Comparison of ENCODE assay signal across 14 cellular contexts in genomic region chr6:36032245-36032644, GRCh38. TPM values are rescaled to one million over a fixed set of nuclear protein-coding genes. Genes with fewer than 3 reads are reported as not detected.
A peak's percentile ranks its signal among the peaks of the same experiment; 100 is the strongest.
DNase-seq lines count a peak whose midpoint lies in the region; ATAC-seq, FAIRE-seq and TF ChIP-seq lines count a peak whose summit lies in the region.
"Had no signal": no experiment of that assay in that cellular context is flagged by ENCODE, and none has a peak within 500 bp of the region (broad histone marks: within the 10 kb centered on the region; RNA-seq: fewer than 3 reads in every experiment).

No MANE protein-coding gene starts in this region.

- 92% methylated on average over 1 of the region's 1 CpG for WGBS in HepG2 (ENCODE audit: low lambda C conversion rate)
- WGBS in right lobe of liver (ENCODE audit: insufficient coverage, low coverage, low lambda C conversion rate, missing lambda C conversion rate): 47% methylated on average over 1 of the region's 1 CpG
- 91% methylated on average over 1 of the region's 1 CpG for WGBS in hepatocyte (ENCODE audit: low lambda C conversion rate, missing lambda C conversion rate)

- TF ChIP-seq RAD21 in HepG2 (CRISPR knock-in tag; IDR thresholded peaks at IDR 0.05): no peak

- in situ Hi-C loops in HepG2 (cut with HindIII; ENCODE audit: extremely low pct_ligation_motif_present, low pct_unique_long_range_greater_than_20kb): no loop called here

- TF ChIP-seq POLR2A in HepG2 (IDR thresholded peaks at IDR 0.05; ENCODE audit: insufficient read depth in 1 of 2, low read depth in 2 of 2, low read length in 2 of 2) (no peak), right lobe of liver (IDR thresholded peaks at IDR 0.05) (no peak)

- H3K4me3 ChIP-seq in HepG2 (replicated peaks in 1 of 3; ENCODE audit: insufficient read depth in 1 of 3, low read depth in 2 of 3, low read length in 3 of 3) (no peak overlapping the region), right lobe of liver (no peak overlapping the region), OCI-LY7 (ENCODE audit: low read depth, low read length, poor library complexity, severe bottlenecking) (no peak overlapping the region), hepatocyte (no peak overlapping the region)

- H3K9me2 ChIP-seq in OCI-LY7 (ENCODE audit: insufficient read depth, low read length) (no peaks in the 10 kb centered on the region), hepatocyte (replicated peaks; ENCODE audit: insufficient read depth) (no peaks in the 10 kb centered on the region)

- FAIRE-seq in HepG2 (lab: Jason Lieb, UNC): no peak

- BruUV-seq in HepG2 (replicated peaks; lab: Mats Ljungman, UMichigan): no TSS peak
- BruUV-seq in OCI-LY7 (replicated peaks; lab: Mats Ljungman, UMichigan): no TSS peak

- TF ChIP-seq CTCF in HepG2 (CRISPR knock-in tag; IDR thresholded peaks at IDR 0.05) (no peak), right lobe of liver (IDR thresholded peaks at IDR 0.05) (no peak), OCI-LY7 (conservative IDR thresholded peaks at IDR 0.05; ENCODE audit: low read length) (no peak), hepatocyte (IDR thresholded peaks at IDR 0.05; ENCODE audit: poor library complexity) (no peak)

- H2AFZ ChIP-seq in HepG2 (ENCODE audit: low read length) (no peak overlapping the region), OCI-LY7 (ENCODE audit: low read length) (no peak overlapping the region), hepatocyte (no peak overlapping the region)

- H3K4me1 ChIP-seq in HepG2 (ENCODE audit: insufficient read depth, low read length) (peaks cover 48% of the 10 kb centered on the region), right lobe of liver (peaks cover 0 to 57% (median 8%) of the 10 kb centered on the region in 4 donors), OCI-LY7 (ENCODE audit: insufficient read depth, low read length, poor library complexity, severe bottlenecking) (peaks cover 12% of the 10 kb centered on the region), hepatocyte (ENCODE audit: insufficient read depth) (peaks cover 14% of the 10 kb centered on the region)

- intact Hi-C loops in HepG2 (cut with micrococcal nuclease; ENCODE audit: unreplicated experiment) (no loop called here), right lobe of liver (cut with DNase I) (no loop called here), OCI-LY7 (cut with micrococcal nuclease; ENCODE audit: unreplicated experiment) (no loop called here)

- POLR2A ChIA-PET in HepG2 (lab: Yijun Ruan, JAX) (interaction anchor here (1.0 kb wide), 1 partner anchor 33 kb away, joined by 3 read pairs; no protein-coding TSS in a partner anchor), OCI-LY7 (lab: Charles Lee) (no interaction called here)

- H3K36me3 ChIP-seq in HepG2 (replicated peaks in 1 of 2; ENCODE audit: control insufficient read depth in 1 of 2, insufficient read depth in 2 of 2, low read length in 2 of 2) (peaks cover 0 to 2% of the 10 kb centered on the region in 2 experiments; a peak in 2 of 5 replicates), right lobe of liver (no peaks in the 10 kb centered on the region), OCI-LY7 (ENCODE audit: insufficient read depth, low read length) (peaks cover 15% of the 10 kb centered on the region), hepatocyte (replicated peaks; ENCODE audit: insufficient read depth, low read depth) (no peaks in the 10 kb centered on the region)

- H3K4me2 ChIP-seq in HepG2 (ENCODE audit: low read depth, low read length) (peak overlapping the region; percentile 37; the same call in 1 of the 2 replicates), OCI-LY7 (ENCODE audit: low read length) (0 out of 2 replicates have a peak overlapping the region, but pooled peaks have one; percentile 22), hepatocyte (peak overlapping the region; percentile 29)

- no peaks in the 10 kb centered on the region for H3K9me3 ChIP-seq in HepG2 (ENCODE audit: low read length)
- no peaks in the 10 kb centered on the region for H3K9me3 ChIP-seq in right lobe of liver
- H3K9me3 ChIP-seq in OCI-LY7 (ENCODE audit: low read length): no peaks in the 10 kb centered on the region; the same call in 1 of the 2 replicates
- H3K9me3 ChIP-seq in hepatocyte (ENCODE audit: low read depth): no peaks in the 10 kb centered on the region

- peak overlapping the region; percentile 9 for H3K27ac ChIP-seq in HepG2 (ENCODE audit: extremely low read length, insufficient read depth, low read length)
- H3K27ac ChIP-seq in right lobe of liver: no peak overlapping the region
- H3K27ac ChIP-seq in OCI-LY7 (ENCODE audit: low read depth, low read length, poor library complexity, severe bottlenecking): no peak overlapping the region
- no peak overlapping the region for H3K27ac ChIP-seq in hepatocyte

- H3K27me3 ChIP-seq in HepG2 (ENCODE audit: control insufficient read depth in 1 of 2, insufficient read depth in 2 of 2, low read length in 2 of 2) (no peaks in the 10 kb centered on the region; a peak in 1 of 5 replicates), right lobe of liver (no peaks in the 10 kb centered on the region), hepatocyte (no peaks in the 10 kb centered on the region)

- CTCF ChIA-PET in HepG2 (lab: Yijun Ruan, JAX; ENCODE audit: low intra/inter-chr PET ratio, low total read pairs) (no interaction called here), OCI-LY7 (lab: Charles Lee; ENCODE audit: unreplicated experiment) (no interaction called here)

- H4K20me1 ChIP-seq in HepG2 (ENCODE audit: insufficient read depth, low read length) (peaks cover 52% of the 10 kb centered on the region), OCI-LY7 (ENCODE audit: insufficient read depth, low read length) (peaks cover 17% of the 10 kb centered on the region), hepatocyte (ENCODE audit: insufficient read depth, poor library complexity, severe bottlenecking) (peaks cover 71% of the 10 kb centered on the region)

- DNase-seq in HepG2 (ENCODE audit: low spot score): no peak
- no peak for DNase-seq in right lobe of liver
- no peak for DNase-seq in OCI-LY7 (ENCODE audit: low spot score)
- DNase-seq in hepatocyte (ENCODE audit: low spot score): no peak
- no peak for DNase-seq in left lobe of liver (ENCODE audit: low spot score)
- DNase-seq: activated CD4-positive, alpha-beta T cell treated with anti-CD3 and anti-CD28 coated beads, Interleukin-2, amount 50 U/mL, for 1 hour; activated T-cell treated with anti-CD3 and anti-CD28 coated beads, Interleukin-2, amount 50 U/mL, for 48 hours; DMS153; NCI-H1105; NCI-H226 had no signal

- ATAC-seq in HepG2 (no peak), right lobe of liver (no peak), GM19452 (IDR thresholded peaks at IDR 0.05; ENCODE audit: unreplicated experiment) (no peak), GM19035 (IDR thresholded peaks at IDR 0.05; ENCODE audit: unreplicated experiment) (no peak), GM19463 (IDR thresholded peaks at IDR 0.05; ENCODE audit: unreplicated experiment) (no peak), left lobe of liver (no peak)

- H3K9ac ChIP-seq in HepG2 (ENCODE audit: insufficient read depth, low read depth, low read length): 0 out of 2 replicates have a peak overlapping the region, but pooled peaks have one; percentile 11

- H3K79me2 ChIP-seq in HepG2 (ENCODE audit: insufficient read depth, low read length): peaks cover 95% of the 10 kb centered on the region
- peaks cover 92% of the 10 kb centered on the region for H3K79me2 ChIP-seq in OCI-LY7 (ENCODE audit: insufficient read depth, low read depth, low read length)
- peaks cover 92% of the 10 kb centered on the region for H3K79me2 ChIP-seq in hepatocyte

- TF ChIP-seq EP300 in HepG2 (IDR thresholded peaks at IDR 0.05; ENCODE audit: low read depth in 2 of 2, low read length in 2 of 2) (no peak), HepG2 (CRISPR knock-in tag; IDR thresholded peaks at IDR 0.05; ENCODE audit: borderline replicate concordance) (no peak)

RNA-seq across cellular contexts. Expression of gene MAPK14, which starts 4.6 kb away (rescaled TPM):
- total RNA-seq in HepG2 (2016; rRNA removed; fragmentation: Illumina TruSeq; extraction: Trizol) (67.3 and 74.9 TPM in 2 replicates), right lobe of liver (10 to 100 TPM; 37.9 to 53.3 (median 45.3) TPM), OCI-LY7 (2022) (43.1 and 45.3 TPM in 2 replicates), hepatocyte (86.5 and 101 TPM in 2 replicates), left lobe of liver (40.8 TPM)
- 7.2 and 7.5 TPM in 2 replicates for total RNA-seq in HepG2 (2016; cell fraction: cytosol; rRNA removed; fragmentation: Illumina TruSeq; extraction: Trizol; ENCODE audit: low read depth)
- 67.5 and 68.5 TPM in 2 replicates for total RNA-seq in HepG2 (2016; cell fraction: insoluble cytoplasmic fraction; rRNA removed; fragmentation: Illumina TruSeq; extraction: Trizol)
- 20.7 and 21.7 TPM in 2 replicates for total RNA-seq in HepG2 (2016; cell fraction: membrane; rRNA removed; fragmentation: Illumina TruSeq; extraction: Trizol)
- 113 and 120 TPM in 2 replicates for total RNA-seq in HepG2 (2016; cell fraction: nucleus; rRNA removed; fragmentation: Illumina TruSeq; extraction: Trizol)
- polyA plus RNA-seq in HepG2 (2011; rRNA removed) (52.0 and 66.3 TPM in 2 replicates), hepatocyte (41.2 and 46.8 TPM in 2 replicates)
- 29.4 and 43.0 TPM in 2 replicates for polyA plus RNA-seq in HepG2 (2011; cell fraction: cytosol; rRNA removed)
- polyA plus RNA-seq in HepG2 (2011; cell fraction: nucleus; rRNA removed): 53.6 and 57.1 TPM in 2 replicates
- 53.3 and 55.6 TPM in 2 replicates for polyA plus RNA-seq in HepG2 (2012)
- 2.4 and 3.2 TPM in 2 replicates for polyA plus RNA-seq in HepG2 (2016; cell fraction: cytosol; fragmentation: Illumina TruSeq; extraction: Trizol; ENCODE audit: low read depth)
- polyA plus RNA-seq in HepG2 (2016; cell fraction: insoluble cytoplasmic fraction; fragmentation: Illumina TruSeq; extraction: Trizol; ENCODE audit: low read depth): 53.0 and 55.3 TPM in 2 replicates
- 8.8 and 9.7 TPM in 2 replicates for polyA plus RNA-seq in HepG2 (2016; cell fraction: membrane; fragmentation: Illumina TruSeq; extraction: Trizol; ENCODE audit: low read depth)
- 90.3 and 105 TPM in 2 replicates for polyA plus RNA-seq in HepG2 (2016; cell fraction: nucleus; fragmentation: Illumina TruSeq; extraction: Trizol; ENCODE audit: insufficient read depth, low read depth)
- 75.6 and 86.1 TPM in 2 replicates for polyA minus RNA-seq in HepG2 (2011; rRNA and poly(A)+ RNA removed; ENCODE audit: low replicate concordance)
- polyA minus RNA-seq in HepG2 (2011; cell fraction: cytosol; rRNA and poly(A)+ RNA removed): 50.6 and 54.7 TPM in 2 replicates
- 204 and 254 TPM in 2 replicates for polyA minus RNA-seq in HepG2 (2011; cell fraction: nucleus; rRNA and poly(A)+ RNA removed)
- total RNA-seq in OCI-LY7 (2014; rRNA removed; shearing (Covaris generic)): 30.2 and 38.7 TPM in 2 replicates

RNA-seq across cellular contexts. Expression of gene SLC26A8, which starts 7.8 kb away (rescaled TPM):
- total RNA-seq in HepG2 (2016; rRNA removed; fragmentation: Illumina TruSeq; extraction: Trizol): not detected in 2 replicates
- not detected in 2 replicates for total RNA-seq in HepG2 (2016; cell fraction: cytosol; rRNA removed; fragmentation: Illumina TruSeq; extraction: Trizol; ENCODE audit: low read depth)
- 0.11 TPM in 1 of 2 replicates, not detected in the other for total RNA-seq in HepG2 (2016; cell fraction: insoluble cytoplasmic fraction; rRNA removed; fragmentation: Illumina TruSeq; extraction: Trizol)
- not detected in 2 replicates for total RNA-seq in HepG2 (2016; cell fraction: membrane; rRNA removed; fragmentation: Illumina TruSeq; extraction: Trizol)
- total RNA-seq in HepG2 (2016; cell fraction: nucleus; rRNA removed; fragmentation: Illumina TruSeq; extraction: Trizol): 0.09 and 0.12 TPM in 2 replicates
- 0.42 and 0.46 TPM in 2 replicates for polyA plus RNA-seq in HepG2 (2011; rRNA removed)
- polyA plus RNA-seq in HepG2 (2011; cell fraction: cytosol; rRNA removed): 0.16 and 0.17 TPM in 2 replicates
- 0.64 and 1.1 TPM in 2 replicates for polyA plus RNA-seq in HepG2 (2011; cell fraction: nucleus; rRNA removed)
- polyA plus RNA-seq in HepG2 (2012): 0.05 and 0.16 TPM in 2 replicates
- not detected in 2 replicates for polyA plus RNA-seq in HepG2 (2016; cell fraction: cytosol; fragmentation: Illumina TruSeq; extraction: Trizol; ENCODE audit: low read depth)
- 0.11 TPM in 1 of 2 replicates, not detected in the other for polyA plus RNA-seq in HepG2 (2016; cell fraction: insoluble cytoplasmic fraction; fragmentation: Illumina TruSeq; extraction: Trizol; ENCODE audit: low read depth)
- not detected in 2 replicates for polyA plus RNA-seq in HepG2 (2016; cell fraction: membrane; fragmentation: Illumina TruSeq; extraction: Trizol; ENCODE audit: low read depth)
- 0.15 and 0.28 TPM in 2 replicates for polyA plus RNA-seq in HepG2 (2016; cell fraction: nucleus; fragmentation: Illumina TruSeq; extraction: Trizol; ENCODE audit: insufficient read depth, low read depth)
- polyA minus RNA-seq in HepG2 (2011; rRNA and poly(A)+ RNA removed; ENCODE audit: low replicate concordance): 0.42 TPM in 1 of 2 replicates, not detected in the other
- 0.26 TPM in 1 of 2 replicates, not detected in the other for polyA minus RNA-seq in HepG2 (2011; cell fraction: cytosol; rRNA and poly(A)+ RNA removed)
- polyA minus RNA-seq in HepG2 (2011; cell fraction: nucleus; rRNA and poly(A)+ RNA removed): 0.39 and 0.50 TPM in 2 replicates
- under 1 TPM; 0.06 to 0.33 (median 0.09) TPM for total RNA-seq in right lobe of liver
- not detected in 2 replicates for total RNA-seq in OCI-LY7 (2014; rRNA removed; shearing (Covaris generic))
- not detected in 2 replicates for total RNA-seq in OCI-LY7 (2022)
- total RNA-seq in hepatocyte: 0.48 TPM in 1 of 2 replicates, not detected in the other
- 0.18 TPM in 1 of 2 replicates, not detected in the other for polyA plus RNA-seq in hepatocyte
- 0.30 TPM for total RNA-seq in left lobe of liver
- total RNA-seq: lower leg skin had no signal
